In the genomic region with DNA sequence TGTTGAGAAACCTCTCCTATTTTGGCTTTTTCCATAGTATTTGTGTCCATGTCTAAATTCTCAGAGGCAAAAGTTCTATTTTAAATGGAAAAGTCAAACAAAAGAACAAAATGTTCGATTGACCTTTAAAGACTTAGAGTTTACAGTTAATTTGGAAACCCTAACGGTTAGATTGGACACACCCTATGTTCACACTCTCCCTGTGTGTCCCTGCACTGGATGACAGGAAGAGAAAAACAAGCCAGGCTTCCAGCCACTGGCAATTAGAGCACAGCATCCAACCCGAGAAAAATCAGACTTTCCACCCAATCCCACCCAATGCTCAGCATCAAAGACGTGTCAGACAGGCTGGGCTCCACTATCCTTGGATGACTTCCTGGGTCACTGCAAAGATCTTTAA, we compare ENCODE assay signal across 34 cellular contexts.
"Had no signal": no experiment of that assay in that cellular context is flagged by ENCODE, and none has a peak within 500 bp of the region (broad histone marks: within the 10 kb centered on the region; RNA-seq: fewer than 3 reads in every experiment).

No MANE protein-coding gene starts in this region.

- DNase-seq: activated B cell treated with CpG ODN at 0.5 μM for 24 hours; activated CD4-positive, alpha-beta memory T cell treated with anti-CD3 and anti-CD28 coated beads for 36 hours; activated CD4-positive, alpha-beta T cell treated with anti-CD3 and anti-CD28 coated beads for 4 hours; activated CD4-positive, alpha-beta T cell treated with anti-CD3 and anti-CD28 coated beads, Interleukin-2, amount 10 ng/mL, durations not matched to agents 24 days and 14 days; activated CD4-positive, alpha-beta T cell treated with anti-CD3 and anti-CD28 coated beads, Interleukin-2, amount 50 U/mL, for 1 hour; activated CD4-positive, alpha-beta T cell treated with anti-CD3 and anti-CD28 coated beads, Interleukin-2, amount 50 U/mL, for 4 hours; activated CD4-positive, CD25-positive, alpha-beta regulatory T cell treated with anti-CD3 and anti-CD28 coated beads, Interleukin-2, amount 50 U/mL, for 72 hours; activated CD8-positive, alpha-beta memory T cell treated with anti-CD3 and anti-CD28 coated beads, Interleukin-2, amount 50 U/mL, for 4 hours; activated CD8-positive, alpha-beta T cell treated with anti-CD3 and anti-CD28 coated beads for 36 hours; activated effector memory CD4-positive, alpha-beta T cell treated with anti-CD3 and anti-CD28 coated beads, Interleukin-2, amount 50 U/mL, for 16 hours; activated gamma-delta T cell treated with Interleukin-2 at 50 U/mL for 16 hours; activated naive CD4-positive, alpha-beta T cell; activated naive CD4-positive, alpha-beta T cell treated with anti-CD3 and anti-CD28 coated beads for 36 hours; activated naive CD4-positive, alpha-beta T cell treated with anti-CD3 and anti-CD28 coated beads, Interleukin-2, amount 50 U/mL, for 16 hours; activated naive CD8-positive, alpha-beta T cell treated with anti-CD3 and anti-CD28 coated beads for 36 hours; activated T-cell treated with anti-CD3 and anti-CD28 coated beads for 4 hours; activated T-cell treated with anti-CD3 and anti-CD28 coated beads, Interleukin-2, amount 50 U/mL, for 1 hour; activated T-cell treated with anti-CD3 and anti-CD28 coated beads, Interleukin-2, amount 50 U/mL, for 4 hours; activated T-cell treated with anti-CD3 and anti-CD28 coated beads, Interleukin-2, amount 50 U/mL, for 72 hours; adrenal gland; amniotic stem cell; aorta; body of pancreas; brain microvascular endothelial cell; caudate nucleus; T-helper 1 cell; T-helper 2 cell; T-helper 9 cell had no signal

- H3K27ac ChIP-seq: adrenal gland, body of pancreas, brain microvascular endothelial cell, breast epithelium, VCaP had no signal

- H3K36me3 ChIP-seq: adrenal gland, brain microvascular endothelial cell, breast epithelium had no signal

- FAIRE-seq: astrocyte, TTC549 had no signal

- H3K27me3 ChIP-seq: adrenal gland, body of pancreas, brain microvascular endothelial cell, breast epithelium had no signal

- ATAC-seq: activated CD8-positive, alpha-beta T cell treated with anti-CD3 and anti-CD28 coated beads for 36 hours; activated naive CD4-positive, alpha-beta T cell treated with anti-CD3 and anti-CD28 coated beads, Interleukin-2, amount 50 U/mL, for 72 hours; activated T-cell treated with anti-CD3 and anti-CD28 coated beads, Interleukin-2, amount 50 U/mL, for 4 hours; activated T-cell treated with anti-CD3 and anti-CD28 coated beads, Interleukin-2, amount 50 U/mL, for 72 hours; activated T-helper 17 cell treated with anti-CD3 and anti-CD28 coated beads, Interleukin-2, amount 50 U/mL, for 72 hours; body of pancreas had no signal

- H3K4me3 ChIP-seq: adrenal gland, body of pancreas, breast epithelium had no signal

- H3K4me1 ChIP-seq: adrenal gland, body of pancreas, breast epithelium had no signal

- H3K9me3 ChIP-seq: adrenal gland, body of pancreas, breast epithelium had no signal
